14 cellular contexts compared by ENCODE assay signal in genomic region chr14:94630396-94630795, GRCh38. TPM values are rescaled to one million over a fixed set of nuclear protein-coding genes. Genes with fewer than 3 reads are reported as not detected.
DNase-seq lines count a peak whose midpoint lies in the region.
"Had no signal": no experiment of that assay in that cellular context is flagged by ENCODE, and none has a peak within 500 bp of the region (broad histone marks: within the 10 kb centered on the region; RNA-seq: fewer than 3 reads in every experiment).

No MANE protein-coding gene starts in this region.

- DNase-seq in activated effector memory CD4-positive, alpha-beta T cell treated with anti-CD3 and anti-CD28 coated beads, Interleukin-2, amount 50 U/mL, for 16 hours: peak; percentile 14
- no peak for DNase-seq in activated effector memory CD4-positive, alpha-beta T cell treated with Interleukin-2 at 50 U/mL for 16 hours
- DNase-seq in mesenteric fat pad (ENCODE audit: low spot score) (peak; percentile 30), SW 1271 (lab: John Stamatoyannopoulos, UW) (no peak)
- DNase-seq in stimulated activated CD4-positive, alpha-beta T cell treated with anti-CD3 and anti-CD28 coated beads, Interleukin-2, amount 100 ng/mL, for 24 hours: no peak
- DNase-seq: AML-193; Caco-2; Calu3; CD4-positive, alpha-beta T cell; CD8-positive, alpha-beta T cell; DMS79 treated with DMSO at 0.1 percent for 48 hours; GF-D8 had no signal

RNA-seq across cellular contexts. Expression of gene SERPINA3, which starts 18.2 kb away (rescaled TPM):
- 139 TPM for total RNA-seq in mesenteric fat pad
- total RNA-seq: A172; B cell; CD4-positive, alpha-beta T cell; CD8-positive, alpha-beta T cell had no signal

RNA-seq across cellular contexts. Expression of gene SERPINA5, which starts 49.2 kb away (rescaled TPM):
- total RNA-seq in mesenteric fat pad: 0.48 TPM
- total RNA-seq: A172; B cell; CD4-positive, alpha-beta T cell; CD8-positive, alpha-beta T cell had no signal

Comparison
In these comparisons a context has a peak if more than half of its experiments do, and no peak if none do; other contexts are left out.
1. DNase-seq: peak in activated effector memory CD4-positive, alpha-beta T cell treated with anti-CD3 and anti-CD28 coated beads, Interleukin-2, amount 50 U/mL, for 16 hours (single experiment) and mesenteric fat pad (single experiment); none in activated effector memory CD4-positive, alpha-beta T cell treated with Interleukin-2 at 50 U/mL for 16 hours (single experiment), stimulated activated CD4-positive, alpha-beta T cell treated with anti-CD3 and anti-CD28 coated beads, Interleukin-2, amount 100 ng/mL, for 24 hours (0 of 2) and SW 1271 (0 of 2).